ENCODE assay signal across 30 cellular contexts in the genomic region with DNA sequence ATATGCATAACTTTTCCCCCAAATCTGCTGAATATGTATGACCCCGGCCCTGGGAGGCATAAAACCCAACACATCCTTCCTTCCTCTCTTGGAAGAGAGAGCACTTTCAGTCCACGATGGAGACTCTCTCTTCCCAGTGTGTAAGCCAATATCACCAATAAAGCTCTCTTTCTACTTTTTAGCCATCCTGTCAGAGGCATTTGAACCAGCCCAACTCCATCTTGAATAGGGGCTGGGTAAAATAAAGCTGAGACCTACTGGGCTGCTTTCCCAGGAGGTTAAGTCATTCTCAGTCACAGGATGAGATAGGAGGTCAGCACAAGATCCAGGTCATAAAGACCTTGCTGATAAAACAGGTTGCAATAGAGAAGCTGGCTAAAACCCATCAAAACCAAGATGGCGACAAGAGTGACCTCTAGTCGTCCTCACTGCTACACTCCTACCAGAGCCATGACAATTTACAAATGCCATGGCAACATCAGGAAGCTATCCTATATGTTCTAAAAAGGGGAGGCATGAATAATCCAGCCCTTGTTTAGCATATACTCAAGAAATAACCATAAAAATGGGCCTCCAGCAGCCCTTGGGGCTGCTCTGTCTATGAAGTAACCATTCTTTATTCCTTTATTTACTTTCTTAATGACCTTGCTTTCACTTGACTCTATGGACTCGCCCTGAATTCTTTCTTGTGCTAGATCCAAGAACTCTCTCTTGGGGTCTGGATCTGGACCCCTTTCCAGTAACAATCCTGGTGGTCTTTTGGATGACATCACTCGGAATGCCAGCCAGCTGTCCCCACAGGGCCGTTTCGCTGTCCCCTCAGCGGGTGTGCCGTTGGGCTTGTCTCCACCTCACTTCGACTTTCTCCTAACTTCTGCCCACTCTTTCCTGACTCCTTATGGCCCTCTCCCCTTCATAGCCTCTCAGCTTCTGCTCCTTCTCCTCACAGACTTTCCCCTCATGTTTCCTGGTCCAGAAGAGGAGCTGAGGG.
"Had no signal": no experiment of that assay in that cellular context is flagged by ENCODE, and none has a peak within 500 bp of the region (broad histone marks: within the 10 kb centered on the region; RNA-seq: fewer than 3 reads in every experiment).

No MANE protein-coding gene starts in this region.

- H3K4me3 ChIP-seq: colonic mucosa, gastroesophageal sphincter, heart left ventricle, left lung, prostate gland, right atrium auricular region, sigmoid colon, testis, tibial artery, upper lobe of left lung had no signal

- H3K36me3 Mint-ChIP-seq: naive thymus-derived CD4-positive, alpha-beta T cell; stimulated activated effector memory CD8-positive, alpha-beta T cell treated with anti-CD3 and anti-CD28 coated beads, Interleukin-12 subunit alpha, Interleukin-12 subunit beta, amount 100 ng/mL, for 72 hours had no signal

- H3K4me1 Mint-ChIP-seq: endodermal cell; stimulated activated effector memory CD8-positive, alpha-beta T cell treated with anti-CD3 and anti-CD28 coated beads, Interleukin-12 subunit alpha, Interleukin-12 subunit beta, amount 100 ng/mL, for 72 hours had no signal

- H3K27ac Mint-ChIP-seq: dendritic cell treated with granulocyte-macrophage colony-stimulating factor and Interleukin-4, amounts not matched to agents 40 ng/mL and 50 ng/mL, for 4 days; endodermal cell; naive thymus-derived CD4-positive, alpha-beta T cell; nephron; stimulated activated effector memory CD8-positive, alpha-beta T cell treated with anti-CD3 and anti-CD28 coated beads, Interleukin-12 subunit alpha, Interleukin-12 subunit beta, amount 100 ng/mL, for 72 hours had no signal

- H3K4me3 Mint-ChIP-seq: dendritic cell treated with granulocyte-macrophage colony-stimulating factor and Interleukin-4, amounts not matched to agents 40 ng/mL and 50 ng/mL, for 4 days; endodermal cell; naive thymus-derived CD4-positive, alpha-beta T cell; nephron; stimulated activated effector memory CD8-positive, alpha-beta T cell treated with anti-CD3 and anti-CD28 coated beads, Interleukin-12 subunit alpha, Interleukin-12 subunit beta, amount 100 ng/mL, for 72 hours had no signal

- H3K9me3 ChIP-seq: colonic mucosa, gastroesophageal sphincter, heart left ventricle, left lung, neutrophil, prostate gland, right atrium auricular region, sigmoid colon, testis, tibial artery, upper lobe of left lung had no signal

- ATAC-seq: esophagus mucosa; foreskin keratinocyte; gastroesophageal sphincter; heart left ventricle; left cardiac atrium; left lung; naive thymus-derived CD4-positive, alpha-beta T cell; stimulated activated effector memory CD8-positive, alpha-beta T cell treated with anti-CD3 and anti-CD28 coated beads, Interleukin-12 subunit alpha, Interleukin-12 subunit beta, amount 100 ng/mL, for 72 hours had no signal

- H3K27me3 Mint-ChIP-seq: naive thymus-derived CD4-positive, alpha-beta T cell had no signal

- H3K4me1 ChIP-seq: colonic mucosa, foreskin keratinocyte, heart left ventricle, left lung, parathyroid adenoma, prostate gland, right atrium auricular region, testis, upper lobe of left lung had no signal

- H3K27ac ChIP-seq: colonic mucosa, epithelial cell of prostate, foreskin keratinocyte, gastroesophageal sphincter, heart left ventricle, left lung, neutrophil, parathyroid adenoma, prostate gland, right atrium auricular region, sigmoid colon, testis, tibial artery, upper lobe of left lung had no signal

- DNase-seq: colonic mucosa; effector CD8-positive, alpha-beta T cell; foreskin keratinocyte; heart left ventricle; hippocampal formation; left cardiac atrium; left lung; mammary epithelial cell; mesendoderm; midbrain; naive thymus-derived CD4-positive, alpha-beta T cell; sigmoid colon; stimulated activated CD4-positive, alpha-beta T cell treated with anti-CD3 and anti-CD28 coated beads, Interleukin-2, amount 100 ng/mL, for 24 hours; stimulated activated CD4-positive, alpha-beta T cell treated with anti-CD3 and anti-CD28 coated beads, Interleukin-4, amount 100 ng/mL, for 24 hours; stimulated activated naive CD4-positive, alpha-beta T cell treated with Interleukin-2 at 50 U/mL for 16 hours; substantia nigra; testis; tibial artery; upper lobe of left lung had no signal

- H3K9me3 Mint-ChIP-seq: dendritic cell treated with granulocyte-macrophage colony-stimulating factor and Interleukin-4, amounts not matched to agents 40 ng/mL and 50 ng/mL, for 4 days; endodermal cell; stimulated activated effector memory CD8-positive, alpha-beta T cell treated with anti-CD3 and anti-CD28 coated beads, Interleukin-12 subunit alpha, Interleukin-12 subunit beta, amount 100 ng/mL, for 72 hours had no signal

- H3K36me3 ChIP-seq: colonic mucosa, gastroesophageal sphincter, heart left ventricle, left lung, neutrophil, prostate gland, right atrium auricular region, sigmoid colon, tibial artery, upper lobe of left lung had no signal

- H3K27me3 ChIP-seq: colonic mucosa, foreskin keratinocyte, gastroesophageal sphincter, left lung, neutrophil, right atrium auricular region, sigmoid colon, testis, tibial artery, upper lobe of left lung had no signal
